In the genomic region with DNA sequence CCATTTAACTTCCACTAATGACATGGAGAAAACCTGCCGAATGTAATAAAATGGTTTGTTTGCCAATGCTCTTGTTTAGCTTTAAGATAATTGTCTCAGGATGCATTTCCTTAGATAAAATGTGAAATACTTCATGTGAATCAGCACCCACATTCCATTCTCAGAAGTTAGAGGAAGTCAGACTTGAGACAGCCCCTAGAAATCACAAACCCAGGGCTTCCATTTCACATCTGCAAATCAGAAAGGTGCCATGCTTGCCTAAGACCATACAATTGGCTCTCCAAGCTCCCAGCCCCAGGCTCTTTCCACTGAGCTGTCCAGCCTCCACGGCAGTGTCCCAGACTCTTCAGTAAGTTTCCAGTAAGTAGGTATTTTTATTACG, we compare ENCODE assay signal across 8 cellular contexts. TPM values are rescaled to one million over a fixed set of nuclear protein-coding genes. Genes with fewer than 3 reads are reported as not detected.
DNase-seq lines count a peak whose midpoint lies in the region; ATAC-seq lines count a peak whose summit lies in the region.

No MANE protein-coding gene starts in this region.

- peaks cover 9% of the 10 kb centered on the region for H3K4me1 ChIP-seq in right cardiac atrium (ENCODE audit: control insufficient read depth, insufficient read depth, low read length)

- peak overlapping the region; percentile 53 for H3K27ac Mint-ChIP-seq in activated CD8-positive, alpha-beta T cell treated with anti-CD3 and anti-CD28 coated beads, Interleukin-2, amount 10 ng/mL, durations not matched to agents 7 days and 5 days
- H3K27ac Mint-ChIP-seq in T-cell, result no peak overlapping the region

- H3K9me3 Mint-ChIP-seq in activated CD8-positive, alpha-beta T cell treated with anti-CD3 and anti-CD28 coated beads, Interleukin-2, amount 10 ng/mL, durations not matched to agents 7 days and 5 days (ENCODE audit: insufficient read depth), result no peaks in the 10 kb centered on the region
- H3K9me3 Mint-ChIP-seq in T-cell, result no peaks in the 10 kb centered on the region

- H3K27ac ChIP-seq in right cardiac atrium (ENCODE audit: low read length), result peak overlapping the region; percentile 70

- POLR2A ChIA-PET in activated CD8-positive, alpha-beta T cell treated with anti-CD3 and anti-CD28 coated beads, Interleukin-2, amount 10 ng/mL, durations not matched to agents 7 days and 5 days (lab: Charles Lee), result interaction anchor here (0.6 to 0.9 kb wide), 2 partner anchors 12 to 159 kb away, joined by 3 read pairs; no protein-coding TSS in a partner anchor
- POLR2A ChIA-PET in T-cell (lab: Charles Lee), result no interaction called here

- H3K27me3 Mint-ChIP-seq in activated CD8-positive, alpha-beta T cell treated with anti-CD3 and anti-CD28 coated beads, Interleukin-2, amount 10 ng/mL, durations not matched to agents 7 days and 5 days (ENCODE audit: low read depth), result no peaks in the 10 kb centered on the region
- no peaks in the 10 kb centered on the region for H3K27me3 Mint-ChIP-seq in T-cell

- peaks cover 38% of the 10 kb centered on the region for H3K36me3 Mint-ChIP-seq in activated CD8-positive, alpha-beta T cell treated with anti-CD3 and anti-CD28 coated beads, Interleukin-2, amount 10 ng/mL, durations not matched to agents 7 days and 5 days (ENCODE audit: low read depth)
- peaks cover 18% of the 10 kb centered on the region for H3K36me3 Mint-ChIP-seq in T-cell

- no peaks in the 10 kb centered on the region for H3K9me3 ChIP-seq in right cardiac atrium (ENCODE audit: control insufficient read depth, low read length)

- WGBS in right cardiac atrium, result 68% methylated on average over 3 of the region's 3 CpGs

- peaks cover 27% of the 10 kb centered on the region for H3K4me1 Mint-ChIP-seq in activated CD8-positive, alpha-beta T cell treated with anti-CD3 and anti-CD28 coated beads, Interleukin-2, amount 10 ng/mL, durations not matched to agents 7 days and 5 days (ENCODE audit: low read depth)
- H3K4me1 Mint-ChIP-seq in T-cell, result peaks cover 12 to 24% (median 17%) of the 10 kb centered on the region in 3 donors

- no peak for DNase-seq in right cardiac atrium
- DNase-seq in left cardiac atrium, result no peak
- no peak for DNase-seq in activated CD8-positive, alpha-beta T cell treated with anti-CD3 and anti-CD28 coated beads, Interleukin-2, amount 10 ng/mL, durations not matched to agents 7 days and 5 days
- peak; percentile 95 for DNase-seq in iris pigment epithelial cell (ENCODE audit: low read depth)
- DNase-seq in stimulated activated CD4-positive, alpha-beta T cell treated with anti-CD3 and anti-CD28 coated beads, Interleukin-2, amount 100 ng/mL, for 48 hours, result no peak
- DNase-seq in T-cell, result no peak

- intact Hi-C loops in right cardiac atrium (cut with DNase I), result no loop called here
- intact Hi-C loops in left cardiac atrium (cut with DNase I), result no loop called here

- CTCF ChIA-PET in activated CD8-positive, alpha-beta T cell treated with anti-CD3 and anti-CD28 coated beads, Interleukin-2, amount 10 ng/mL, durations not matched to agents 7 days and 5 days (lab: Charles Lee), result interaction anchor here (0.8 to 1.7 kb wide), 6 partner anchors 9 to 65 kb away, joined by 3 to 4 read pairs (median 3); no protein-coding TSS in a partner anchor
- CTCF ChIA-PET in T-cell (lab: Charles Lee), result no interaction called here

- H3K4me3 Mint-ChIP-seq in activated CD8-positive, alpha-beta T cell treated with anti-CD3 and anti-CD28 coated beads, Interleukin-2, amount 10 ng/mL, durations not matched to agents 7 days and 5 days, result no peak overlapping the region
- H3K4me3 Mint-ChIP-seq in T-cell, result no peak overlapping the region

- no peak overlapping the region for H3K4me3 ChIP-seq in right cardiac atrium (ENCODE audit: low read length)

- no peaks in the 10 kb centered on the region for H3K27me3 ChIP-seq in right cardiac atrium (ENCODE audit: control insufficient read depth, insufficient read depth)

- ATAC-seq in right cardiac atrium (peak in 1 of 2 donors; percentile 61), left cardiac atrium (no peak), GM21423 (IDR thresholded peaks at IDR 0.05; ENCODE audit: unreplicated experiment) (no peak), HG03280 (IDR thresholded peaks at IDR 0.05; ENCODE audit: unreplicated experiment) (no peak), T-cell (replicated peaks in 1 of 4) (no peak)
- no peak for ATAC-seq in activated CD8-positive, alpha-beta T cell treated with anti-CD3 and anti-CD28 coated beads, Interleukin-2, amount 10 ng/mL, durations not matched to agents 7 days and 5 days

RNA-seq across cellular contexts. Expression of a gene that starts 35.6 kb away (rescaled TPM):
- total RNA-seq in right cardiac atrium (1 to 10 TPM; 3.7 to 5.6 (median 4.8) TPM), left cardiac atrium (1 to 10 TPM; 4.6 to 6.0 TPM), T-cell (10 to 100 TPM; 29.1 to 35.1 (median 30.1) TPM)
- polyA plus RNA-seq in right cardiac atrium, result 6.6 TPM
- total RNA-seq in activated CD8-positive, alpha-beta T cell treated with anti-CD3 and anti-CD28 coated beads, Interleukin-2, amount 10 ng/mL, durations not matched to agents 7 days and 5 days, result 10 to 100 TPM; 20.3 to 20.4 TPM
